In the genomic region with DNA sequence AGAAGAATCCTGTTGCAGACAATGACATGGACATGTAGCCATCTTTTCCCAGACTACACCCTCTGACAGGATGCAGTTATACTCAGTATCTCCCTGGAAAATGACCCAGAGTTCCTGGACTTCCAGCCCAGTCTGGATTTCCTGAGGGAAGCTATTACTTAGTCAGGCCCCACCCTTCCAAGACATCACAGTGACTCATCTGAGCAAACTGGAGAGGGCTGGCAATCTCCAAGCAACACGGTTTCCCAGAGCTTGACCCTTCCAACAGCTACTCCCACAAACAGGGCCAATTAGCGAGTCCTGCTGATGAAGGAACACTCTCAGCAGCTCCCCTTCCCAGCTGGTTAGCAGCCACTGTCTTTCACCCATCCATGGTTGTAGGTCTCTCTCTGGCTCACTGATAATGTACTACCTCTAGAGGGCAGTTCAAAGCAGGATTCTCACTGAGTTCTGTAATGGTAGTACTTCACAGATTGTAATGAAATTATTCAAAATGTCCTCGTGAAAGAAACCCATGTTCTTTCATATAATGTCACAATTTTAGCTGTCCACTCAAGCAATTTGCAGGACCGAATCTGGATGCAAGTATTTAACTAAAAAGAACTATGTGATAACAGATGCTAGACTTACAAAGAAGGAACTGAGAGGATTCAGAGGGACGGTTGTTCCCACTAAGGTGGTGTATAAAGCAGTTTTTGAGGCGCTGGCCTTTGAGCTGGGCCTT, we compare ENCODE assay signal across 8 cellular contexts.
A peak's percentile ranks its signal among the peaks of the same experiment; 100 is the strongest.
DNase-seq lines count a peak whose midpoint lies in the region; ATAC-seq, FAIRE-seq and TF ChIP-seq lines count a peak whose summit lies in the region.

No MANE protein-coding gene starts in this region.

- ATAC-seq in CD4-positive, alpha-beta T cell (ENCODE audit: poor library complexity), result peak; percentile 70
- ATAC-seq in HG03439 (IDR thresholded peaks at IDR 0.05; ENCODE audit: unreplicated experiment) (peak; percentile 80), aorta (ENCODE audit: low FRiP score) (peak; percentile 95)

- no TSS peak for BruUV-seq in endothelial cell of umbilical vein (replicated peaks; lab: Mats Ljungman, UMichigan)

- TF ChIP-seq POLR2A in GM12891 (IDR thresholded peaks at IDR 0.05; ENCODE audit: low read depth, low read length), result no peak
- TF ChIP-seq POLR2A in endothelial cell of umbilical vein (IDR thresholded peaks at IDR 0.05; ENCODE audit: low read depth, low read length), result peak; percentile 72

- no peaks in the 10 kb centered on the region for H3K79me2 ChIP-seq in endothelial cell of umbilical vein (ENCODE audit: control insufficient read depth, insufficient read depth, low read length)

- CTCF ChIA-PET in CD4-positive, alpha-beta T cell (lab: Charles Lee), result interaction anchor here (1.5 to 1.7 kb wide), 2 partner anchors 162 to 191 kb away, joined by 4 to 8 read pairs; no protein-coding TSS in a partner anchor
- CTCF ChIA-PET in endothelial cell of umbilical vein (lab: Charles Lee), result interaction anchor here (0.6 to 2.9 kb wide), 42 partner anchors 10 to 629 kb away, joined by 3 to 80 read pairs (median 5); a partner anchor contains a TSS

- no peaks in the 10 kb centered on the region for H3K27me3 Mint-ChIP-seq in CD4-positive, alpha-beta T cell

- H4K20me1 ChIP-seq in endothelial cell of umbilical vein (replicated peaks; ENCODE audit: control insufficient read depth, extremely low read depth, insufficient read depth, low read length), result no peaks in the 10 kb centered on the region

- TF ChIP-seq CTCF in CD4-positive, alpha-beta T cell (IDR thresholded peaks at IDR 0.05), result peak; percentile 44
- peak; percentile 44 to 50 for TF ChIP-seq CTCF in endothelial cell of umbilical vein (IDR thresholded peaks at IDR 0.05; ENCODE audit: extremely low read depth in 1 of 2, insufficient read depth in 1 of 2, low read depth in 1 of 2, low read length in 2 of 2)

- H3K4me2 ChIP-seq in endothelial cell of umbilical vein (ENCODE audit: insufficient read depth, low read length), result peak overlapping the region; percentile 17

- DNase-seq in CD4-positive, alpha-beta T cell, result peak in 2 of 10 experiments; percentile 4 to 5
- no peak for DNase-seq in GM12891 (ENCODE audit: insufficient read length, low spot score)
- DNase-seq in RPMI8226, result peak; percentile 22
- DNase-seq in endothelial cell of umbilical vein (ENCODE audit: low read depth, low spot score), result peak; percentile 93
- DNase-seq in aorta, result peak in 1 of 2 donors; percentile 68
- DNase-seq in mesenteric fat pad (ENCODE audit: low spot score), result no peak

- H3K36me3 Mint-ChIP-seq in CD4-positive, alpha-beta T cell (ENCODE audit: low read depth), result no peaks in the 10 kb centered on the region

- no peaks in the 10 kb centered on the region for H3K9me3 Mint-ChIP-seq in CD4-positive, alpha-beta T cell

- intact Hi-C loops in CD4-positive, alpha-beta T cell (cut with DNase I, micrococcal nuclease), result loop anchor here (1.0 to 10.0 kb wide), 2 partner anchors 143 to 626 kb away; no protein-coding TSS in a partner anchor
- intact Hi-C loops in endothelial cell of umbilical vein (cut with micrococcal nuclease), result loop anchor here (1.0 to 10.0 kb wide), 3 partner anchors 38 to 316 kb away; a partner anchor contains a TSS
- intact Hi-C loops in aorta (cut with DNase I), result loop anchor here (5.0 kb wide), 2 partner anchors 143 to 163 kb away; a partner anchor contains a TSS

- H3K9me1 ChIP-seq in endothelial cell of umbilical vein (replicated peaks; ENCODE audit: control insufficient read depth, extremely low read depth, insufficient read depth, low read length), result no peaks in the 10 kb centered on the region

- POLR2A ChIA-PET in CD4-positive, alpha-beta T cell (lab: Charles Lee), result interaction anchor here (0.6 kb wide), 1 partner anchor 116 kb away, joined by 5 read pairs; no protein-coding TSS in a partner anchor
- POLR2A ChIA-PET in endothelial cell of umbilical vein (lab: Charles Lee), result interaction anchor here (1.6 kb wide), 1 partner anchor 142 kb away, joined by 8 read pairs; a partner anchor contains a TSS

- H3K4me1 ChIP-seq in endothelial cell of umbilical vein (ENCODE audit: control insufficient read depth, extremely low read depth, insufficient read depth, low read length), result peaks cover 16% of the 10 kb centered on the region
- peaks cover 13% of the 10 kb centered on the region for H3K4me1 ChIP-seq in mesodermal cell (ENCODE audit: control insufficient read depth, insufficient read depth, low read length, poor library complexity, severe bottlenecking)
- H3K4me1 ChIP-seq in aorta (ENCODE audit: control insufficient read depth in 1 of 2, insufficient read depth in 2 of 2, low read length in 2 of 2), result no peaks in the 10 kb centered on the region

- H3K9ac ChIP-seq in endothelial cell of umbilical vein (replicated peaks; ENCODE audit: extremely low read depth, insufficient read depth, low read length), result no peak overlapping the region

- FAIRE-seq in GM12891 (lab: Jason Lieb, UNC) (peak; percentile 92), endothelial cell of umbilical vein (lab: Jason Lieb, UNC) (peak; percentile 95)

- no peaks in the 10 kb centered on the region for H3K27me3 ChIP-seq in CD4-positive, alpha-beta T cell (ENCODE audit: control insufficient read depth, insufficient read depth, low read length)
- no peaks in the 10 kb centered on the region for H3K27me3 ChIP-seq in endothelial cell of umbilical vein (ENCODE audit: control insufficient read depth in 2 of 2, insufficient read depth in 2 of 2, low read length in 2 of 2)
- no peaks in the 10 kb centered on the region for H3K27me3 ChIP-seq in aorta (ENCODE audit: control insufficient read depth in 1 of 2, insufficient read depth in 2 of 2, low read length in 1 of 2)

- H3K36me3 ChIP-seq in endothelial cell of umbilical vein (ENCODE audit: control insufficient read depth in 2 of 2, extremely low read depth in 1 of 2, insufficient read depth in 2 of 2, low read length in 2 of 2), result no peaks in the 10 kb centered on the region
- H3K36me3 ChIP-seq in mesodermal cell (ENCODE audit: control insufficient read depth, insufficient read depth, low read length), result no peaks in the 10 kb centered on the region
- H3K36me3 ChIP-seq in aorta (ENCODE audit: control insufficient read depth in 1 of 2, insufficient read depth in 2 of 2, low read length in 1 of 2), result no peaks in the 10 kb centered on the region

- no peak overlapping the region for H3K4me3 Mint-ChIP-seq in CD4-positive, alpha-beta T cell

- peak overlapping the region; percentile 27 for H2AFZ ChIP-seq in endothelial cell of umbilical vein (ENCODE audit: low read depth, low read length)

- no peak overlapping the region for H3K27ac Mint-ChIP-seq in CD4-positive, alpha-beta T cell

- dilution Hi-C loops in endothelial cell of umbilical vein (cut with MboI; ENCODE audit: extremely low pct_ligation_motif_present, low sequenced_read_pairs), result no loop called here

- H3K27ac ChIP-seq in CD4-positive, alpha-beta T cell (ENCODE audit: low read depth, low read length), result no peak overlapping the region
- H3K27ac ChIP-seq in endothelial cell of umbilical vein (ENCODE audit: insufficient read depth, low read depth, low read length) (peak overlapping the region; percentile 48), mesodermal cell (ENCODE audit: low read depth, low read length, severe bottlenecking) (peak overlapping the region; percentile 58), aorta (ENCODE audit: low read depth in 1 of 2, low read length in 2 of 2) (peak overlapping the region; percentile 28 to 50)

- 64 to 68% methylated on average over 3 of the region's 6 CpGs for WGBS in mesodermal cell (ENCODE audit: insufficient coverage in 2 of 2), 2 experiments
- 47% methylated on average over 6 of the region's 6 CpGs for WGBS in aorta, 2 donors

- no peaks in the 10 kb centered on the region for H3K9me3 ChIP-seq in CD4-positive, alpha-beta T cell (ENCODE audit: control insufficient read depth, low read length)
- no peaks in the 10 kb centered on the region for H3K9me3 ChIP-seq in endothelial cell of umbilical vein (replicated peaks; ENCODE audit: control insufficient read depth, insufficient read depth, low read length)
- H3K9me3 ChIP-seq in mesodermal cell (ENCODE audit: control insufficient read depth, low read length), result no peaks in the 10 kb centered on the region
- no peaks in the 10 kb centered on the region for H3K9me3 ChIP-seq in aorta (ENCODE audit: control insufficient read depth, low read length)

- H3K4me1 Mint-ChIP-seq in CD4-positive, alpha-beta T cell (ENCODE audit: low read depth), result no peaks in the 10 kb centered on the region

- H3K4me3 ChIP-seq in endothelial cell of umbilical vein (replicated peaks in 1 of 3; ENCODE audit: insufficient read depth in 1 of 3, low read depth in 1 of 3, low read length in 3 of 3), result no peak overlapping the region
- no peak overlapping the region for H3K4me3 ChIP-seq in mesodermal cell (ENCODE audit: extremely low read depth, insufficient read depth, low read length, poor library complexity, severe bottlenecking)
- H3K4me3 ChIP-seq in aorta (ENCODE audit: low read length in 2 of 2), result no peak overlapping the region

TF ChIP-seq in GM12891, 5 proteins besides CTCF, POLR2A, EP300 and RAD21:
- TF ChIP-seq TAF1 (IDR thresholded peaks at IDR 0.05; ENCODE audit: low read depth, low read length) (no peak), PAX5 (IDR thresholded peaks at IDR 0.05; ENCODE audit: insufficient read depth, low read length, severe bottlenecking) (no peak), POLR2AphosphoS5 (IDR thresholded peaks at IDR 0.05; ENCODE audit: low read depth, low read length) (no peak), SPI1 (IDR thresholded peaks at IDR 0.05; ENCODE audit: low read depth, low read length) (peak; percentile 38; the same call in 1 of the 2 replicates), POU2F2 (IDR thresholded peaks at IDR 0.05; ENCODE audit: low read depth, low read length) (no peak)

TF ChIP-seq in endothelial cell of umbilical vein, 7 proteins besides CTCF, POLR2A, EP300 and RAD21:
- TF ChIP-seq EZH2 (IDR thresholded peaks at IDR 0.05; ENCODE audit: borderline replicate concordance, low read depth, low read length, severe bottlenecking) (no peak), FOS (IDR thresholded peaks at IDR 0.05; ENCODE audit: borderline replicate concordance, insufficient read depth, low read length) (peak; percentile 91), JUN (IDR thresholded peaks at IDR 0.05; ENCODE audit: borderline replicate concordance, insufficient read depth, insufficient read length, low read depth) (peak; percentile 56), GATA2 (IDR thresholded peaks at IDR 0.05; ENCODE audit: insufficient read depth, insufficient read length, low read depth, low read length) (peak; percentile 60), POLR2AphosphoS5 (IDR thresholded peaks at IDR 0.05; ENCODE audit: insufficient read depth, low read depth, low read length) (peak; percentile 69), MYC (IDR thresholded peaks at IDR 0.05; ENCODE audit: low read depth, low read length) (no peak)
- TF ChIP-seq, protein P1, sequence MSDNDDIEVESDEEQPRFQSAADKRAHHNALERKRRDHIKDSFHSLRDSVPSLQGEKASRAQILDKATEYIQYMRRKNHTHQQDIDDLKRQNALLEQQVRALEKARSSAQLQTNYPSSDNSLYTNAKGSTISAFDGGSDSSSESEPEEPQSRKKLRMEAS (IDR thresholded peaks at IDR 0.05; ENCODE audit: insufficient read depth, insufficient read length), result no peak
TF ChIP-seq in endothelial cell of umbilical vein: peak in this region for 4.

Comparison
In these comparisons a context has a peak if more than half of its experiments do, and no peak if none do; other contexts are left out.
1. DNase-seq: peak in RPMI8226 (single experiment) and endothelial cell of umbilical vein (single experiment); none in GM12891 (single experiment) and mesenteric fat pad (single experiment).
2. Peak in every context shown above with its lines, with median percentiles within 50 percentile points of each other: ATAC-seq.